In genomic region chr13:91347996-91348905, GRCh38 we compare ENCODE assay signal across 8 cellular contexts. TPM values are rescaled to one million over a fixed set of nuclear protein-coding genes. Genes with fewer than 3 reads are reported as not detected.
DNase-seq lines count a peak whose midpoint lies in the region; ATAC-seq and TF ChIP-seq lines count a peak whose summit lies in the region.

No MANE protein-coding gene starts in this region.

- H3K9me3 Mint-ChIP-seq in activated naive CD8-positive, alpha-beta T cell (ENCODE audit: low read depth), result no peaks in the 10 kb centered on the region

- peaks cover 42% of the 10 kb centered on the region for H3K36me3 ChIP-seq in RWPE2 (ENCODE audit: low read depth)
- peaks cover 0 to 35% (median 0%) of the 10 kb centered on the region in 9 donors for H3K36me3 ChIP-seq in heart right ventricle
- no peaks in the 10 kb centered on the region for H3K36me3 ChIP-seq in prostate gland
- no peaks in the 10 kb centered on the region for H3K36me3 ChIP-seq in uterus

- H3K9me3 ChIP-seq in RWPE2 (ENCODE audit: severe bottlenecking) (peaks cover 8% of the 10 kb centered on the region), heart right ventricle (no peaks in the 10 kb centered on the region), prostate gland (no peaks in the 10 kb centered on the region), uterus (no peaks in the 10 kb centered on the region)

- peak; percentile 62 for DNase-seq in NCI-H82 (lab: John Stamatoyannopoulos, UW)
- DNase-seq in NCI-H82 treated with DMSO at 0.1 percent for 48 hours (lab: John Stamatoyannopoulos, UW; ENCODE audit: unreplicated experiment), result no peak
- no peak for DNase-seq in RWPE2 (ENCODE audit: low spot score)
- DNase-seq in heart right ventricle, result peak; percentile 32 to 50
- DNase-seq in prostate gland (ENCODE audit: low spot score), result peak; percentile 20
- peak; percentile 26 to 43 for DNase-seq in uterus

- 0 to 1% methylated on average over 105 to 139 of the region's 141 CpGs for WGBS in heart right ventricle, 2 donors
- 2% methylated on average over 12 of the region's 141 CpGs for WGBS in prostate gland

- H3K4me1 ChIP-seq in RWPE2 (ENCODE audit: insufficient read depth, poor library complexity, severe bottlenecking) (peaks cover 17% of the 10 kb centered on the region), heart right ventricle (peaks cover 4 to 33% (median 20%) of the 10 kb centered on the region in 9 donors), prostate gland (replicated peaks) (no peaks in the 10 kb centered on the region), uterus (no peaks in the 10 kb centered on the region)

- H3K27ac ChIP-seq in RWPE2 (ENCODE audit: poor library complexity, severe bottlenecking) (peak overlapping the region; percentile 88), heart right ventricle (peak overlapping the region; percentile 79 to 99 (median 94)), prostate gland (peak overlapping the region; percentile 83 to 96), uterus (peak overlapping the region; percentile 93 to 96)

- peak overlapping the region; percentile 35 for H3K4me3 Mint-ChIP-seq in activated naive CD8-positive, alpha-beta T cell

- peak overlapping the region; percentile 83 for H3K4me3 ChIP-seq in RWPE2 (ENCODE audit: severe bottlenecking)
- peak overlapping the region; percentile 63 to 97 (median 76) for H3K4me3 ChIP-seq in heart right ventricle
- peak overlapping the region; percentile 91 to 97 for H3K4me3 ChIP-seq in prostate gland
- peak overlapping the region; percentile 48 to 95 for H3K4me3 ChIP-seq in uterus

- no peaks in the 10 kb centered on the region for H3K27me3 Mint-ChIP-seq in activated naive CD8-positive, alpha-beta T cell

- no peak for TF ChIP-seq POLR2A in prostate gland (IDR thresholded peaks at IDR 0.05)
- TF ChIP-seq POLR2A in uterus (IDR thresholded peaks at IDR 0.05), result no peak

- peaks cover 29% of the 10 kb centered on the region for H3K36me3 Mint-ChIP-seq in activated naive CD8-positive, alpha-beta T cell

- ATAC-seq in HG02970 (IDR thresholded peaks at IDR 0.05; ENCODE audit: low FRiP score, unreplicated experiment) (peak; percentile 32), RWPE2 (ENCODE audit: low read depth) (peak; percentile 61), heart right ventricle (peak; percentile 63 to 87 (median 70))

- TF ChIP-seq CTCF in RWPE2 (IDR thresholded peaks at IDR 0.05; ENCODE audit: poor library complexity, severe bottlenecking) (no peak), heart right ventricle (IDR thresholded peaks at IDR 0.05) (peak in 5 of 9 donors; percentile 8 to 46 (median 31)), prostate gland (IDR thresholded peaks at IDR 0.05) (peak in 2 of 4 experiments; percentile 18 to 28), uterus (IDR thresholded peaks at IDR 0.05) (peak in 2 of 4 experiments; percentile 4 to 34)

- H3K27me3 ChIP-seq in RWPE2 (ENCODE audit: insufficient read depth, poor library complexity, severe bottlenecking), result peaks cover 39% of the 10 kb centered on the region
- peaks cover 0 to 32% (median 0%) of the 10 kb centered on the region in 7 donors for H3K27me3 ChIP-seq in heart right ventricle
- no peaks in the 10 kb centered on the region for H3K27me3 ChIP-seq in prostate gland (replicated peaks; ENCODE audit: insufficient read depth)
- H3K27me3 ChIP-seq in uterus, result no peaks in the 10 kb centered on the region

- H3K27ac Mint-ChIP-seq in activated naive CD8-positive, alpha-beta T cell, result no peak overlapping the region

- intact Hi-C loops in heart right ventricle (cut with DNase I), result no loop called here
- intact Hi-C loops in prostate gland (cut with DNase I), result no loop called here
- intact Hi-C loops in uterus (cut with DNase I; ENCODE audit: low total_unique reads), result no loop called here

- peaks cover 61% of the 10 kb centered on the region for H3K4me1 Mint-ChIP-seq in activated naive CD8-positive, alpha-beta T cell (ENCODE audit: low read depth)

RNA-seq across cellular contexts. Expression of gene MIR17HG, which starts 0.8 kb away (rescaled TPM):
- total RNA-seq in heart right ventricle, result 1 to 10 TPM in 5 of 10 donors, under 1 TPM in 5; 0.53 to 2.9 (median 1.1) TPM
- 1 to 10 TPM in 1 of 2 donors, under 1 TPM in 1; 0.41 to 5.0 TPM for polyA plus RNA-seq in heart right ventricle
- 1 to 10 TPM; 1.0 to 2.9 TPM for total RNA-seq in prostate gland
- 10 to 100 TPM in 1 of 4 donors, 1 to 10 TPM in 3; 3.3 to 16.2 (median 4.6) TPM for total RNA-seq in uterus

RNA-seq across cellular contexts. Expression of gene GPC5, which starts 50.2 kb away (rescaled TPM):
- total RNA-seq in heart right ventricle (1 to 10 TPM in 2 of 10 donors, under 1 TPM in 8; 0.09 to 3.5 (median 0.77) TPM), prostate gland (10 to 100 TPM in 1 of 2 donors, under 1 TPM in 1; 0.23 to 35.0 TPM), uterus (10 to 100 TPM in 1 of 4 donors, 1 to 10 TPM in 1, under 1 TPM in 1, not detected in 1; 0.24 to 30.8 (median 1.8) TPM)
- polyA plus RNA-seq in heart right ventricle, result under 1 TPM in 1 of 2 donors, not detected in 1; 0.01 TPM

Comparison
In these comparisons a context has a peak if more than half of its experiments do, and no peak if none do; other contexts are left out.
1. DNase-seq: peak in NCI-H82 (single experiment), heart right ventricle (2 of 2), prostate gland (single experiment) and uterus (2 of 2); none in NCI-H82 treated with DMSO at 0.1 percent for 48 hours (single experiment) and RWPE2 (single experiment).
2. Peak in every context shown above with its lines, with median percentiles within 50 percentile points of each other: ATAC-seq, H3K27ac ChIP-seq and H3K4me3 ChIP-seq.